In the genomic region with DNA sequence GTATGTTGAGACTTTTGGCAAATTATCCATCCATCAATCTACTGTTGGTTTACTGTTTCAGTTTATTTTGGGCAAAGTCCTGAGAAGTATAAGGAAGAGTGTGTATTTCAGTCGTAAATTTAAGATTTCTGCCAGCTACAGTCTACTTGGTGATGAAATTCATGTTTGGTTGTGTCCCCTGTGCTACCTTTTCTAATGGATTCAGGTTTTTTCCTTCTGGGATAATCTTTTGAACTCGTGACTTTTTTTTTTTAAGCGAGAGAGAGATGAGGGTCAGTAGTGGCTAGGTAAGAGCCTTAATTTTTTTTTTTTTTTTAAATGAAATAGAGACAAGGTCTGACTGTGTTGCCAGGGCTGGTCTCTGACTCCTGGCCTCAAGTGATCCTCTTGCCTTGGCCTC, we compare ENCODE assay signal across 8 cellular contexts. TPM values are rescaled to one million over a fixed set of nuclear protein-coding genes. Genes with fewer than 3 reads are reported as not detected.
DNase-seq lines count a peak whose midpoint lies in the region; ATAC-seq and TF ChIP-seq lines count a peak whose summit lies in the region.

No MANE protein-coding gene starts in this region.

- H3K27ac ChIP-seq in SK-N-MC (no peak overlapping the region), psoas muscle (peak overlapping the region; percentile 96), adrenal gland (peak overlapping the region in 2 of 5 donors; percentile 90 to 94)

- H3K4me3 ChIP-seq in GM12865 (ENCODE audit: low read depth, low read length): peak overlapping the region; percentile 85
- H3K4me3 ChIP-seq in SK-N-MC: peak overlapping the region; percentile 95
- H3K4me3 ChIP-seq in fibroblast of mammary gland (ENCODE audit: control insufficient read depth, low read depth, low read length): peak overlapping the region; percentile 98
- peak overlapping the region; percentile 90 for H3K4me3 ChIP-seq in psoas muscle
- peak overlapping the region in 1 of 4 donors; percentile 87 for H3K4me3 ChIP-seq in adrenal gland

- no peaks in the 10 kb centered on the region for H3K9me3 ChIP-seq in SK-N-MC (ENCODE audit: low read depth, low read length)
- no peaks in the 10 kb centered on the region for H3K9me3 ChIP-seq in psoas muscle
- no peaks in the 10 kb centered on the region for H3K9me3 ChIP-seq in adrenal gland (replicated peaks in 1 of 3)

- H3K4me1 ChIP-seq in psoas muscle (peaks cover 22% of the 10 kb centered on the region), adrenal gland (replicated peaks in 1 of 2) (peaks cover 7 to 24% of the 10 kb centered on the region in 2 donors)

- no peak for DNase-seq in GM12865 (ENCODE audit: low read depth)
- no peak for DNase-seq in SK-N-MC (ENCODE audit: low read depth, low spot score)
- no peak for DNase-seq in fibroblast of mammary gland (ENCODE audit: low read depth)
- DNase-seq in psoas muscle: no peak
- DNase-seq in ureter (ENCODE audit: low spot score): no peak
- no peak for DNase-seq in adrenal gland
- DNase-seq in effector CD8-positive, alpha-beta T cell (lab: John Stamatoyannopoulos, UW): no peak

- H3K27me3 ChIP-seq in psoas muscle (ENCODE audit: insufficient read depth in 3 of 3, low read length in 2 of 3) (no peaks in the 10 kb centered on the region), adrenal gland (no peaks in the 10 kb centered on the region)

- intact Hi-C loops in psoas muscle (cut with DNase I) (no loop called here), adrenal gland (cut with DNase I) (no loop called here)

- TF ChIP-seq CTCF in GM12865 (IDR thresholded peaks at IDR 0.05; ENCODE audit: insufficient read depth, low read depth, low read length, missing control alignments) (no peak), fibroblast of mammary gland (conservative IDR thresholded peaks at IDR 0.05; ENCODE audit: control insufficient read depth, insufficient read depth, low read depth, low read length) (no peak), psoas muscle (IDR thresholded peaks at IDR 0.05) (no peak), adrenal gland (IDR thresholded peaks at IDR 0.05) (no peak)

- H3K9ac ChIP-seq in SK-N-MC (ENCODE audit: insufficient read length): peak overlapping the region; percentile 92

- no peak for TF ChIP-seq POLR2A in adrenal gland (IDR thresholded peaks at IDR 0.05)

- WGBS in psoas muscle, 3 donors: 44 to 59% (median 59%) methylated on average over 3 of the region's 3 CpGs
- WGBS in adrenal gland, 4 donors: 41 to 56% (median 49%) methylated on average over 3 of the region's 3 CpGs

- ATAC-seq in psoas muscle (no peak), GM21423 (IDR thresholded peaks at IDR 0.05; ENCODE audit: unreplicated experiment) (no peak)

- no peaks in the 10 kb centered on the region; the same call in 1 of the 2 replicates for H3K36me3 ChIP-seq in SK-N-MC (ENCODE audit: insufficient read depth, low read length)
- H3K36me3 ChIP-seq in psoas muscle (ENCODE audit: insufficient read depth in 1 of 2, low read depth in 1 of 2): no peaks in the 10 kb centered on the region
- H3K36me3 ChIP-seq in adrenal gland (replicated peaks in 1 of 2): no peaks in the 10 kb centered on the region

RNA-seq across cellular contexts. Expression of a gene that starts 0.8 kb away (rescaled TPM):
- total RNA-seq in psoas muscle (1 to 10 TPM in 1 of 4 donors, under 1 TPM in 2, not detected in 1; 0.47 to 4.3 (median 0.97) TPM), ureter (1.2 TPM), adrenal gland (10 to 100 TPM in 1 of 8 donors, 1 to 10 TPM in 6, not detected in 1; 1.5 to 23.2 (median 5.6) TPM)
- polyA plus RNA-seq in psoas muscle (under 1 TPM; 0.05 to 0.15 (median 0.14) TPM), adrenal gland (10 to 100 TPM in 1 of 3 donors, 1 to 10 TPM in 2; 1.7 to 26.7 (median 5.2) TPM)

RNA-seq across cellular contexts. Expression of a gene that starts 1.1 kb away (rescaled TPM):
- 10 to 100 TPM in 3 of 4 donors, 1 to 10 TPM in 1; 6.3 to 25.6 (median 11.5) TPM for total RNA-seq in psoas muscle
- 1 to 10 TPM; 4.3 to 9.0 (median 6.7) TPM for polyA plus RNA-seq in psoas muscle
- total RNA-seq in ureter: 12.5 TPM
- total RNA-seq in adrenal gland: 10 to 100 TPM; 11.2 to 21.9 (median 17.3) TPM
- 10 to 100 TPM in 2 of 3 donors, 1 to 10 TPM in 1; 9.1 to 20.5 (median 12.4) TPM for polyA plus RNA-seq in adrenal gland
